Comparison of ENCODE assay signal across 7 cellular contexts in the genomic region with DNA sequence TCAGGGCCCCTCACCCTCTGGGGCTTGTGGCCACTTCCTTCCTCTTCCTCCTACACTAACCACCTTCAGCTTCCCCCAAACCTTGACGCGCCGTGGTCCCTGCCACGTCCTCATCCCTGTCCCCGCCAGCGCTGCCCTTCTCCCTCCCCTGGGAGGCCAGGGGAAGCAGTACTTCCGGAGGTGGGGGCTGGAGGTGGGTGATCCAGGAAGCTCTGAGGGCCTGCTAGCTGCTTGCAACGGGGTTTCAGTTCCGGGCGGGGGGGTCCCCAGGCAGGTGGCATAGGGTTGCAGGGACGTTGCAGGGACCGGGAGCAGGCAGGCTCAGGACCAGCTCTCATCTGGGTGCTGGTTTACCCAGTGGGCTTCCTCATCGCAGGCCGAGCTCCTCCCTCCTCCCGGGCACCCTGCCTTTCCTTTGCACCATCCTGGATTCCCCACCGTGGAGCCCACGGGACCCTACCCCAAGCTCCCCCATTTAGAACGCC.
DNase-seq lines count a peak whose midpoint lies in the region; ATAC-seq and TF ChIP-seq lines count a peak whose summit lies in the region.

No MANE protein-coding gene starts in this region.

- intact Hi-C loops in stomach (cut with DNase I; ENCODE audit: low total_unique reads): no loop called here

- peak; percentile 37 for ATAC-seq in GM21619 (IDR thresholded peaks at IDR 0.05; ENCODE audit: unreplicated experiment)
- ATAC-seq in gastroesophageal sphincter: no peak
- ATAC-seq in HG02840 (IDR thresholded peaks at IDR 0.05; ENCODE audit: low FRiP score, unreplicated experiment): no peak
- ATAC-seq in GM18873 (IDR thresholded peaks at IDR 0.05; ENCODE audit: low FRiP score, unreplicated experiment): no peak

- H3K27me3 ChIP-seq in gastroesophageal sphincter: no peaks in the 10 kb centered on the region
- no peaks in the 10 kb centered on the region for H3K27me3 ChIP-seq in stomach

- TF ChIP-seq EP300 in gastroesophageal sphincter (IDR thresholded peaks at IDR 0.05) (no peak), stomach (IDR thresholded peaks at IDR 0.05) (no peak)

- 38% methylated on average over 5 of the region's 18 CpGs; no CpG with 5 or more reads in 1 of the 2 donors for WGBS in gastroesophageal sphincter (ENCODE audit: low coverage in 1 of 2), 2 donors
- WGBS in stomach, 5 donors: 43 to 68% (median 60%) methylated on average over 14 to 18 of the region's 18 CpGs

- no peaks in the 10 kb centered on the region for H3K36me3 ChIP-seq in gastroesophageal sphincter
- peaks cover 0 to 3% (median under 1%) of the 10 kb centered on the region in 4 donors for H3K36me3 ChIP-seq in stomach

- TF ChIP-seq CTCF in gastroesophageal sphincter (IDR thresholded peaks at IDR 0.05) (no peak), stomach (IDR thresholded peaks at IDR 0.05) (no peak)

- no peak overlapping the region for H3K4me3 ChIP-seq in gastroesophageal sphincter
- peak overlapping the region in 3 of 4 donors; percentile 8 to 34 (median 15) for H3K4me3 ChIP-seq in stomach

- H3K9me3 ChIP-seq in gastroesophageal sphincter (peaks cover 0 to 6% (median 0%) of the 10 kb centered on the region in 3 donors), stomach (peaks cover 0 to 8% (median 0%) of the 10 kb centered on the region in 4 donors)

- peak overlapping the region in 3 of 4 donors; percentile 10 to 32 (median 19) for H3K27ac ChIP-seq in gastroesophageal sphincter
- peak overlapping the region; percentile 8 to 71 (median 41) for H3K27ac ChIP-seq in stomach

- DNase-seq in UCSD-AML1 (lab: John Stamatoyannopoulos, UW; ENCODE audit: unreplicated experiment) (peak; percentile 93), stomach (no peak), H4 (ENCODE audit: low spot score) (no peak)

- TF ChIP-seq POLR2A in gastroesophageal sphincter (IDR thresholded peaks at IDR 0.05) (no peak), stomach (IDR thresholded peaks at IDR 0.05) (no peak)

- H3K4me1 ChIP-seq in gastroesophageal sphincter: peaks cover 0 to 96% (median 40%) of the 10 kb centered on the region in 3 donors
- peaks cover 33 to 94% (median 70%) of the 10 kb centered on the region in 4 donors for H3K4me1 ChIP-seq in stomach

Comparison
In these comparisons a context has a peak if more than half of its experiments do, and no peak if none do; other contexts are left out.
1. H3K4me3 ChIP-seq: peak in stomach (3 of 4); none in gastroesophageal sphincter (0 of 2).